27 cellular contexts compared by ENCODE assay signal in the genomic region with DNA sequence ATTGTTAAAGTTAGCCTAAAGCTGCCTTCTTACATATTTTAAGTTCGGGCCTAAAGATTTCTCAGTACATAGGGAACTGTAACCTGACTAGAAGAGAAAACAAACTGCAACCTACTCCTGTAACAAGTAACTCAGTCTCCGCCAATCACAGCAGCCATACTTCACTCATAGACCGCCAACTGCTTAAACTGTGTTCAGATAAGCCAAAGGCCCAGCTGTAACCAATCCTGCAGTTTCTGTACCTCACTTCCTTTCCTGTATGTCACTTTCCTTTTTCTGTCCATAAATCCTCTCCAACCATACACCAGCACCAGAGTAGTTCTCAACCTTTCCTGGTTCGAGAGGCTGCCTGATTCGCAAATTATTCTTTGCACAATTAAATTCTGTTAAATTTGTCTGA. TPM values are rescaled to one million over a fixed set of nuclear protein-coding genes. Genes with fewer than 3 reads are reported as not detected.
DNase-seq lines count a peak whose midpoint lies in the region; ATAC-seq and TF ChIP-seq lines count a peak whose summit lies in the region.
"Had no signal": no experiment of that assay in that cellular context is flagged by ENCODE, and none has a peak within 500 bp of the region (broad histone marks: within the 10 kb centered on the region; RNA-seq: fewer than 3 reads in every experiment).

No MANE protein-coding gene starts in this region.

- no peak for DNase-seq in activated naive CD4-positive, alpha-beta T cell treated with anti-CD3 and anti-CD28 coated beads, Interleukin-2, amount 10 ng/mL, durations not matched to agents 7 days and 5 days
- DNase-seq in activated naive CD4-positive, alpha-beta T cell treated with Interleukin-2 at 50 U/mL for 16 hours = no peak
- DNase-seq in naive thymus-derived CD8-positive, alpha-beta T cell = peak in 1 of 10 donors; percentile 5
- no peak for DNase-seq in SW 1271 (lab: John Stamatoyannopoulos, UW)
- DNase-seq in NCI-H2081 (lab: John Stamatoyannopoulos, UW) = no peak
- DNase-seq in esophagus squamous epithelium (lab: John Stamatoyannopoulos, UW) = no peak
- DNase-seq: cerebellar nuclear complex; gastrocnemius medialis; GF-D8; islet precursor cell; mucosa of descending colon; NCI-H1048; NCI-H187; NCI-H226; NCI-H774; spleen; stimulated activated CD4-positive, alpha-beta T cell treated with anti-CD3 and anti-CD28 coated beads, Interleukin-4, amount 100 ng/mL, for 1 hour; stimulated activated naive CD4-positive, alpha-beta T cell treated with Interleukin-2 at 50 U/mL for 16 hours had no signal

- no peaks in the 10 kb centered on the region for H3K27me3 Mint-ChIP-seq in activated naive CD4-positive, alpha-beta T cell treated with anti-CD3 and anti-CD28 coated beads, Interleukin-2, amount 10 ng/mL, durations not matched to agents 7 days and 5 days
- H3K27me3 Mint-ChIP-seq in activated T-helper 17 cell treated with anti-CD3 and anti-CD28 coated beads, Interleukin-2, amount 50 U/mL, for 72 hours = no peaks in the 10 kb centered on the region
- H3K27me3 Mint-ChIP-seq in naive thymus-derived CD8-positive, alpha-beta T cell = no peaks in the 10 kb centered on the region

- H3K4me1 Mint-ChIP-seq in activated naive CD4-positive, alpha-beta T cell treated with anti-CD3 and anti-CD28 coated beads, Interleukin-2, amount 10 ng/mL, durations not matched to agents 7 days and 5 days = peaks cover 47% of the 10 kb centered on the region
- peaks cover 40% of the 10 kb centered on the region for H3K4me1 Mint-ChIP-seq in activated T-helper 17 cell treated with anti-CD3 and anti-CD28 coated beads, Interleukin-2, amount 50 U/mL, for 72 hours
- H3K4me1 Mint-ChIP-seq in naive thymus-derived CD8-positive, alpha-beta T cell = peaks cover 37 to 86% (median 84%) of the 10 kb centered on the region in 4 donors

- H3K9me3 ChIP-seq in HEK293 (ENCODE audit: control insufficient read depth, insufficient read depth, low read depth, low read length) (no peaks in the 10 kb centered on the region), esophagus squamous epithelium (no peaks in the 10 kb centered on the region)
- H3K9me3 ChIP-seq: gastrocnemius medialis, mucosa of descending colon, spleen, thoracic aorta, vagina had no signal

- intact Hi-C loops in esophagus squamous epithelium (cut with DNase I) = no loop called here

- ATAC-seq in activated T-helper 17 cell treated with anti-CD3 and anti-CD28 coated beads, Interleukin-2, amount 50 U/mL, for 72 hours (replicated peaks) = no peak
- no peak for ATAC-seq in naive thymus-derived CD8-positive, alpha-beta T cell
- ATAC-seq: activated naive CD4-positive, alpha-beta T cell treated with anti-CD3 and anti-CD28 coated beads, Interleukin-2, amount 50 U/mL, for 72 hours; esophagus mucosa; gastrocnemius medialis; mucosa of descending colon; Right ventricle myocardium inferior had no signal

- no peaks in the 10 kb centered on the region for H3K36me3 ChIP-seq in HEK293 (ENCODE audit: control insufficient read depth in 2 of 2, insufficient read depth in 1 of 2, low read length in 2 of 2)
- no peaks in the 10 kb centered on the region for H3K36me3 ChIP-seq in esophagus squamous epithelium
- H3K36me3 ChIP-seq: gastrocnemius medialis, spleen, thoracic aorta, vagina had no signal

- H3K4me3 ChIP-seq in HEK293 (ENCODE audit: low read depth, low read length) (no peak overlapping the region), esophagus squamous epithelium (no peak overlapping the region)
- H3K4me3 ChIP-seq: gastrocnemius medialis, mucosa of descending colon, spleen, thoracic aorta, vagina had no signal

- H3K9me3 Mint-ChIP-seq in activated naive CD4-positive, alpha-beta T cell treated with anti-CD3 and anti-CD28 coated beads, Interleukin-2, amount 10 ng/mL, durations not matched to agents 7 days and 5 days = no peaks in the 10 kb centered on the region
- no peaks in the 10 kb centered on the region for H3K9me3 Mint-ChIP-seq in activated T-helper 17 cell treated with anti-CD3 and anti-CD28 coated beads, Interleukin-2, amount 50 U/mL, for 72 hours
- no peaks in the 10 kb centered on the region for H3K9me3 Mint-ChIP-seq in naive thymus-derived CD8-positive, alpha-beta T cell
- H3K9me3 Mint-ChIP-seq: activated naive CD4-positive, alpha-beta T cell treated with anti-CD3 and anti-CD28 coated beads, Interleukin-2, amount 50 U/mL, for 72 hours had no signal

- POLR2A ChIA-PET in HEK293 (lab: Yijun Ruan, JAX) = no interaction called here
- POLR2A ChIA-PET in naive thymus-derived CD8-positive, alpha-beta T cell (lab: Charles Lee) = no interaction called here

- TF ChIP-seq POLR2A in esophagus squamous epithelium (IDR thresholded peaks at IDR 0.05) = no peak

- no peak overlapping the region for H3K27ac ChIP-seq in HEK293 (ENCODE audit: extremely low read depth, low read depth, low read length)
- peak overlapping the region in 1 of 4 donors; percentile 67 for H3K27ac ChIP-seq in esophagus squamous epithelium
- H3K27ac ChIP-seq: C4-2B, KMS-11, thoracic aorta, vagina had no signal

- H3K4me1 ChIP-seq in HEK293 (ENCODE audit: control insufficient read depth, insufficient read depth, low read length) (peaks cover 6% of the 10 kb centered on the region), esophagus squamous epithelium (peaks cover 0 to 78% (median 3%) of the 10 kb centered on the region in 3 donors)

- H3K36me3 Mint-ChIP-seq in activated naive CD4-positive, alpha-beta T cell treated with anti-CD3 and anti-CD28 coated beads, Interleukin-2, amount 10 ng/mL, durations not matched to agents 7 days and 5 days = peaks cover 27% of the 10 kb centered on the region
- peaks cover 13% of the 10 kb centered on the region for H3K36me3 Mint-ChIP-seq in activated T-helper 17 cell treated with anti-CD3 and anti-CD28 coated beads, Interleukin-2, amount 50 U/mL, for 72 hours (ENCODE audit: low read depth)
- H3K36me3 Mint-ChIP-seq in naive thymus-derived CD8-positive, alpha-beta T cell = peaks cover 0 to 16% (median 2%) of the 10 kb centered on the region in 3 donors

- H3K4me3 Mint-ChIP-seq in activated naive CD4-positive, alpha-beta T cell treated with anti-CD3 and anti-CD28 coated beads, Interleukin-2, amount 10 ng/mL, durations not matched to agents 7 days and 5 days = no peak overlapping the region
- no peak overlapping the region for H3K4me3 Mint-ChIP-seq in activated T-helper 17 cell treated with anti-CD3 and anti-CD28 coated beads, Interleukin-2, amount 50 U/mL, for 72 hours
- peak overlapping the region in 3 of 10 donors; percentile 1 to 43 (median 32) for H3K4me3 Mint-ChIP-seq in naive thymus-derived CD8-positive, alpha-beta T cell

- peak overlapping the region; percentile 5 for H3K27ac Mint-ChIP-seq in activated naive CD4-positive, alpha-beta T cell treated with anti-CD3 and anti-CD28 coated beads, Interleukin-2, amount 10 ng/mL, durations not matched to agents 7 days and 5 days
- peak overlapping the region; percentile 66 for H3K27ac Mint-ChIP-seq in activated T-helper 17 cell treated with anti-CD3 and anti-CD28 coated beads, Interleukin-2, amount 50 U/mL, for 72 hours
- H3K27ac Mint-ChIP-seq in naive thymus-derived CD8-positive, alpha-beta T cell = peak overlapping the region; percentile 8 to 93 (median 58)

- 86 to 96% methylated on average over 5 of the region's 5 CpGs for WGBS in esophagus squamous epithelium, 2 donors

- TF ChIP-seq CTCF in HEK293 (tag by site-specific recombination; IDR thresholded peaks at IDR 0.05) (no peak), esophagus squamous epithelium (IDR thresholded peaks at IDR 0.05) (no peak)

- H3K27me3 ChIP-seq in esophagus squamous epithelium = no peaks in the 10 kb centered on the region
- H3K27me3 ChIP-seq: gastrocnemius medialis, spleen, vagina had no signal

- CTCF ChIA-PET in activated naive CD4-positive, alpha-beta T cell treated with anti-CD3 and anti-CD28 coated beads, Interleukin-2, amount 10 ng/mL, durations not matched to agents 7 days and 5 days (lab: Charles Lee) = no interaction called here
- CTCF ChIA-PET in HEK293 (lab: Yijun Ruan, JAX) = no interaction called here

TF ChIP-seq in HEK293, 187 proteins besides CTCF, POLR2A, EP300 and RAD21:
- TF ChIP-seq ZNF555 (tag by site-specific recombination; conservative IDR thresholded peaks at IDR 0.05) = no peak
- peak; percentile 89 for TF ChIP-seq ZNF10 (tag by site-specific recombination; IDR thresholded peaks at IDR 0.05)
- peak; percentile 23; the same call in 1 of the 2 replicates for TF ChIP-seq FEZF1 (tag by site-specific recombination; IDR thresholded peaks at IDR 0.05)
- 0 out of 2 replicates have a peak, but pooled peaks have one; percentile 23 for TF ChIP-seq GFI1B (tag by site-specific recombination; IDR thresholded peaks at IDR 0.05)
- no peak for TF ChIP-seq ZNF302 (tag by site-specific recombination; IDR thresholded peaks at IDR 0.05; ENCODE audit: low read depth)

RNA-seq across cellular contexts. Expression of gene GLG1, which starts 41.5 kb away (rescaled TPM):
- 10 to 100 TPM; 62.6 to 74.1 TPM for total RNA-seq in activated T-helper 17 cell treated with anti-CD3 and anti-CD28 coated beads, Interleukin-2, amount 50 U/mL, for 72 hours
- total RNA-seq in naive thymus-derived CD8-positive, alpha-beta T cell = 100 to 1,000 TPM; 192 to 195 TPM
- polyA plus RNA-seq in naive thymus-derived CD8-positive, alpha-beta T cell = 100 to 1,000 TPM; 137 to 210 (median 164) TPM
- total RNA-seq in esophagus squamous epithelium = 10 to 100 TPM; 59.2 to 71.9 (median 60.8) TPM

Comparison
In these comparisons a context has a peak if more than half of its experiments do, and no peak if none do; other contexts are left out.
1. H3K27ac Mint-ChIP-seq: peak in every context shown above with its lines; median percentile 66 in activated T-helper 17 cell treated with anti-CD3 and anti-CD28 coated beads, Interleukin-2, amount 50 U/mL, for 72 hours; 58 in naive thymus-derived CD8-positive, alpha-beta T cell; 5 in activated naive CD4-positive, alpha-beta T cell treated with anti-CD3 and anti-CD28 coated beads, Interleukin-2, amount 10 ng/mL, durations not matched to agents 7 days and 5 days.